In the genomic region with DNA sequence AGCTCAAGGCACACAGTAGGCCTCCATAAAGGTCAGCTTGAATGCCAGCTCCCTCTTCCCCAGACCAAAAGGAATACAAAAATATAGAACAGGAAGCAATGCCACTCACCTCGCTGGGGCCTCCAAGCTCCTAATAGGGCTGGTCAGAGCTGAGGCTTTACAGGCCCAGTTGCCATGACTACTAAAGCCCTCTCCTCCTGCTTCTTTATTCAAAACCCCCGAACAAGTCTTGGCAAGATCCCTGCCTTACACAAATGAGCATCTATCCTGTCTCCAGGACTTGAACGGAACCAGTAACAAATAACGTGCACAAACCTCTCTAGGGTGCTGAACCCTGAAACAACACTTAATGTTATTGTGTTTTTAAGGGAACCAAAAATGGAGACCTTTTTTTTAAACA, we compare ENCODE assay signal across 8 cellular contexts.
A peak's percentile ranks its signal among the peaks of the same experiment; 100 is the strongest.
DNase-seq lines count a peak whose midpoint lies in the region; ATAC-seq, FAIRE-seq and TF ChIP-seq lines count a peak whose summit lies in the region.

No MANE protein-coding gene starts in this region.

- no peak overlapping the region for H3K4me3 ChIP-seq in cardiac muscle cell
- H3K4me3 ChIP-seq in right atrium auricular region = no peak overlapping the region
- H3K4me3 ChIP-seq in astrocyte (ENCODE audit: insufficient read depth, low read depth, low read length) = no peak overlapping the region

- H3K36me3 Mint-ChIP-seq in astrocyte (ENCODE audit: low read depth, unreplicated experiment) = peaks cover 5% of the 10 kb centered on the region

- H3K36me3 ChIP-seq in cardiac muscle cell = no peaks in the 10 kb centered on the region
- no peaks in the 10 kb centered on the region for H3K36me3 ChIP-seq in right atrium auricular region
- no peaks in the 10 kb centered on the region for H3K36me3 ChIP-seq in astrocyte (ENCODE audit: insufficient read depth, low read length)

- no peak for FAIRE-seq in astrocyte (lab: Jason Lieb, UNC)

- DNase-seq in cardiac muscle cell (ENCODE audit: low read depth in 1 of 2, low spot score in 1 of 2) = peak; percentile 9 to 40
- no peak for DNase-seq in right atrium auricular region (ENCODE audit: low spot score)
- DNase-seq in astrocyte (ENCODE audit: low read depth) = peak; percentile 27
- DNase-seq in left kidney (ENCODE audit: low read depth, low spot score) = peak; percentile 68
- DNase-seq in posterior vena cava (ENCODE audit: low spot score) = no peak

- H3K4me1 ChIP-seq in cardiac muscle cell (ENCODE audit: low read depth) (peaks cover 14% of the 10 kb centered on the region), right atrium auricular region (peaks cover 0 to 37% of the 10 kb centered on the region in 2 donors), astrocyte (ENCODE audit: insufficient read depth, low read length) (peaks cover 15% of the 10 kb centered on the region)

- H3K27me3 ChIP-seq in cardiac muscle cell (no peaks in the 10 kb centered on the region), right atrium auricular region (no peaks in the 10 kb centered on the region), astrocyte (ENCODE audit: insufficient read depth, low read length) (no peaks in the 10 kb centered on the region)

- H3K4me3 Mint-ChIP-seq in astrocyte (ENCODE audit: unreplicated experiment) = peak overlapping the region; percentile 75

- H2AFZ ChIP-seq in astrocyte (ENCODE audit: low read depth, low read length) = peak overlapping the region; percentile 7

- H3K9me3 ChIP-seq in cardiac muscle cell (ENCODE audit: low read depth) (no peaks in the 10 kb centered on the region), right atrium auricular region (no peaks in the 10 kb centered on the region), astrocyte (ENCODE audit: insufficient read depth, low read depth, low read length) (no peaks in the 10 kb centered on the region)

- peaks cover 27% of the 10 kb centered on the region for H3K4me1 Mint-ChIP-seq in astrocyte (ENCODE audit: low read depth, unreplicated experiment)

- peak overlapping the region; percentile 37 for H3K9ac ChIP-seq in astrocyte (ENCODE audit: low read length)

- H3K79me2 ChIP-seq in astrocyte (ENCODE audit: insufficient read depth, low read length) = no peaks in the 10 kb centered on the region

- peaks cover 14% of the 10 kb centered on the region for H3K27me3 Mint-ChIP-seq in astrocyte (ENCODE audit: low read depth, unreplicated experiment)

- H3K27ac ChIP-seq in cardiac muscle cell (no peak overlapping the region), right atrium auricular region (no peak overlapping the region), astrocyte (ENCODE audit: low read depth, low read length) (peak overlapping the region; percentile 69)

- intact Hi-C loops in posterior vena cava (cut with DNase I) = no loop called here

- peaks cover 6% of the 10 kb centered on the region for H3K9me3 Mint-ChIP-seq in astrocyte (ENCODE audit: unreplicated experiment)

- peaks cover 8% of the 10 kb centered on the region for H4K20me1 ChIP-seq in astrocyte (ENCODE audit: insufficient read depth, low read length)

- H3K27ac Mint-ChIP-seq in astrocyte (ENCODE audit: unreplicated experiment) = peak overlapping the region; percentile 94

- no peak for ATAC-seq in HG02763 (IDR thresholded peaks at IDR 0.05; ENCODE audit: unreplicated experiment)
- ATAC-seq in GM19328 (IDR thresholded peaks at IDR 0.05; ENCODE audit: unreplicated experiment) = no peak
- ATAC-seq in HG02588 (IDR thresholded peaks at IDR 0.05; ENCODE audit: unreplicated experiment) = no peak

- peak overlapping the region; percentile 63 for H3K4me2 ChIP-seq in astrocyte (ENCODE audit: low read length)

- TF ChIP-seq CTCF in cardiac muscle cell (IDR thresholded peaks at IDR 0.05; ENCODE audit: low read depth, low read length) (no peak), right atrium auricular region (IDR thresholded peaks at IDR 0.05) (no peak), astrocyte (IDR thresholded peaks at IDR 0.05; ENCODE audit: insufficient read depth, low read depth, low read length) (no peak)

Comparison
In these comparisons a context has a peak if more than half of its experiments do, and no peak if none do; other contexts are left out.
1. DNase-seq: peak in cardiac muscle cell (2 of 2), astrocyte (single experiment) and left kidney (single experiment); none in right atrium auricular region (single experiment) and posterior vena cava (single experiment).